Comparison of ENCODE assay signal across 30 cellular contexts in the genomic region with DNA sequence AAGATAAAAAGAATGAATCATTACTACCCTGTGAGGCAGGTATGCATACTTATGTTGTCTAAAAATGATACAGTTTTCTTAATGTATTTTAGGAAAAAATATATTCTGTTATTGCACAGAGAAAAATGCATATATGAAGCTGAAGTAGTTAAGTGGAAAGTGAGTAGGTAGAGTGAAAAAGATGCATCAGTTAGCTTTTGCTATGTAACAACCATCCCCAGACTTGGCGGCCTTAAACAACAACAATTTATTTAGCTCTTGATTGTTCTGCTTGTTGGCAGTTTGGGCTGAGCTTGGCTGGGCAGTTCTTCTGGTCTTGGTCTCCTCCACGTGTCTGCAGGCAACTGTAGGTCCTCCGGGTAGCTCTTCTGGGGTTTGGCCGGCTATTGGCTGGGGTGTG.
"Had no signal": no experiment of that assay in that cellular context is flagged by ENCODE, and none has a peak within 500 bp of the region (broad histone marks: within the 10 kb centered on the region; RNA-seq: fewer than 3 reads in every experiment).

No MANE protein-coding gene starts in this region.

- H3K79me2 ChIP-seq: parathyroid adenoma had no signal

- H3K9ac ChIP-seq: parathyroid adenoma had no signal

- H3K27ac ChIP-seq: parathyroid adenoma, psoas muscle, suprapubic skin, tibial artery, upper lobe of right lung, VCaP had no signal

- H3K9me3 Mint-ChIP-seq: activated naive CD8-positive, alpha-beta T cell treated with anti-CD3 and anti-CD28 coated beads, Interleukin-2, amount 50 U/mL, for 24 hours; immature natural killer cell had no signal

- DNase-seq: activated CD4-positive, alpha-beta memory T cell treated with anti-CD3 and anti-CD28 coated beads, Interleukin-2, amount 10 ng/mL, durations not matched to agents 7 days and 5 days; activated CD4-positive, alpha-beta T cell treated with anti-CD3 and anti-CD28 coated beads, Interleukin-2, amount 10 ng/mL, durations not matched to agents 24 days and 14 days; activated CD8-positive, alpha-beta memory T cell treated with anti-CD3 and anti-CD28 coated beads, Interleukin-2, amount 50 U/mL, for 48 hours; activated gamma-delta T cell treated with Interleukin-2 at 50 U/mL for 16 hours; activated naive CD8-positive, alpha-beta T cell treated with anti-CD3 and anti-CD28 coated beads, Interleukin-2, amount 50 U/mL, for 24 hours; amygdala; caudate nucleus; cortex of kidney; foreskin fibroblast; head of caudate nucleus; hypothalamus; immature natural killer cell; kidney; left colon; mammary epithelial cell; midbrain; naive thymus-derived CD4-positive, alpha-beta T cell; nucleus accumbens; psoas muscle; stimulated activated CD4-positive, alpha-beta T cell treated with anti-CD3 and anti-CD28 coated beads, Interleukin-1b, Interleukin-23, amount 100 ng/mL, for 48 hours; stimulated activated naive CD4-positive, alpha-beta T cell; T-helper 9 cell; tibial artery; upper lobe of right lung had no signal

- H3K27me3 ChIP-seq: suprapubic skin, tibial artery, upper lobe of right lung had no signal

- H3K9me3 ChIP-seq: psoas muscle, suprapubic skin, tibial artery, upper lobe of right lung had no signal

- H3K27me3 Mint-ChIP-seq: activated CD4-positive, alpha-beta memory T cell treated with anti-CD3 and anti-CD28 coated beads, Interleukin-2, amount 10 ng/mL, durations not matched to agents 7 days and 5 days; activated CD4-positive, alpha-beta T cell treated with anti-CD3 and anti-CD28 coated beads, Interleukin-2, amount 10 ng/mL, durations not matched to agents 24 days and 14 days; activated naive CD8-positive, alpha-beta T cell treated with anti-CD3 and anti-CD28 coated beads, Interleukin-2, amount 50 U/mL, for 24 hours; naive thymus-derived CD4-positive, alpha-beta T cell had no signal

- H3K4me2 ChIP-seq: smooth muscle cell had no signal

- H3K4me3 ChIP-seq: psoas muscle, smooth muscle cell, suprapubic skin, tibial artery, upper lobe of right lung had no signal

- H3K4me3 Mint-ChIP-seq: activated CD4-positive, alpha-beta memory T cell treated with anti-CD3 and anti-CD28 coated beads, Interleukin-2, amount 10 ng/mL, durations not matched to agents 7 days and 5 days; activated CD4-positive, alpha-beta T cell treated with anti-CD3 and anti-CD28 coated beads, Interleukin-2, amount 10 ng/mL, durations not matched to agents 24 days and 14 days; activated naive CD8-positive, alpha-beta T cell treated with anti-CD3 and anti-CD28 coated beads, Interleukin-2, amount 50 U/mL, for 24 hours; immature natural killer cell; naive thymus-derived CD4-positive, alpha-beta T cell had no signal

- H3K27ac Mint-ChIP-seq: activated CD4-positive, alpha-beta T cell treated with anti-CD3 and anti-CD28 coated beads, Interleukin-2, amount 10 ng/mL, durations not matched to agents 24 days and 14 days; naive thymus-derived CD4-positive, alpha-beta T cell had no signal

- ATAC-seq: activated CD4-positive, CD25-positive, alpha-beta regulatory T cell treated with anti-CD3 and anti-CD28 coated beads, Interleukin-2, amount 50 U/mL, for 24 hours; esophagus mucosa; left colon; naive thymus-derived CD4-positive, alpha-beta T cell; psoas muscle; upper lobe of right lung had no signal
